In genomic region chr11:66971483-66971882, GRCh38 we compare ENCODE assay signal across 1 cellular context.
TF ChIP-seq lines count a peak whose summit lies in the region.

No MANE protein-coding gene starts in this region.

TF ChIP-seq in endothelial cell of umbilical vein, 7 proteins besides CTCF, POLR2A, EP300 and RAD21:
- TF ChIP-seq MAX (IDR thresholded peaks at IDR 0.05; ENCODE audit: insufficient read depth, insufficient read length), result no peak
- no peak for TF ChIP-seq POLR2AphosphoS5 (IDR thresholded peaks at IDR 0.05; ENCODE audit: insufficient read depth, low read depth, low read length)
- TF ChIP-seq FOS (IDR thresholded peaks at IDR 0.05; ENCODE audit: borderline replicate concordance, insufficient read depth, low read length), result no peak
- TF ChIP-seq GATA2 (IDR thresholded peaks at IDR 0.05; ENCODE audit: insufficient read depth, insufficient read length, low read depth, low read length), result no peak
- TF ChIP-seq JUN (IDR thresholded peaks at IDR 0.05; ENCODE audit: borderline replicate concordance, insufficient read depth, insufficient read length, low read depth), result no peak
- TF ChIP-seq EZH2 (IDR thresholded peaks at IDR 0.05; ENCODE audit: borderline replicate concordance, low read depth, low read length, severe bottlenecking), result no peak
- no peak for TF ChIP-seq MYC (IDR thresholded peaks at IDR 0.05; ENCODE audit: low read depth, low read length)
TF ChIP-seq in endothelial cell of umbilical vein: peak in this region for 0.
